10 cellular contexts compared by ENCODE assay signal in the genomic region with DNA sequence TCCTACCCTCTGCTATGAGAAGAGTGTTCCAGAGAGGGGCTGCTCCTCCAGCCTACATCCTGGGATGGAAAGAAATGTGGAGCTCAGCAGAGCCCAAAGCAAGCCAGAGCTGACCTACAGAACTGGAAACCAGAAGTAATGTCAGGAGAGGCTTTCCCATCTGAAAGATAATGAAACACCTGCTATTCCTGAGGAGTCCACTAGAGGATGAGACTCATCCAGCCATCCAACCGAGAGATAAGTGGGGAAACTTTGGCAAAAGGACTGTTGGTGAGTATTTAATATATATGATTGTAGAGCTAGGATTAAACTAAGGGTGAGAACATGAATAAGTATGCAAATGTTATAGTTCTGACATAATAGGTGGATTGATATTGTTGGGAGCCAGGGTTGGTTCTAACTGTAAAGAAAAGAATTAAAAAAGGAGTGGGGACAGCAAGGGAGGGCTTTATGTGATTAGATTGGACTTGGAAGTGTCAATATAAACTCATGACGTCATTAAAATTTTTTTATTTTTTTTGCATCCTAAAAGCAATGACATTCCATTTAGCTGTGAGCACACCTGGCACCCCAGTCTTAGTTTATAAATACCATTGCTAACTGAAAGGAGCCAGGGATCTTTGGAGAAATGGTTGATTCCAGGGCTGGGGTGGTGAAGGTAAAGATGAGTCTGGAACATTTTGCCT.
DNase-seq lines count a peak whose midpoint lies in the region; ATAC-seq, FAIRE-seq and TF ChIP-seq lines count a peak whose summit lies in the region.
"Had no signal": no experiment of that assay in that cellular context is flagged by ENCODE, and none has a peak within 500 bp of the region (broad histone marks: within the 10 kb centered on the region; RNA-seq: fewer than 3 reads in every experiment).

No MANE protein-coding gene starts in this region.

- peak; percentile 87 for ATAC-seq in HCT116
- peak; percentile 69 for ATAC-seq in HepG2
- no peak for ATAC-seq in HG03460 (IDR thresholded peaks at IDR 0.05; ENCODE audit: unreplicated experiment)

- no peaks in the 10 kb centered on the region for H4K20me1 ChIP-seq in HCT116 (ENCODE audit: insufficient read depth)
- no peaks in the 10 kb centered on the region for H4K20me1 ChIP-seq in HepG2 (ENCODE audit: insufficient read depth, low read length)

- H3K36me3 ChIP-seq in BE2C (no peaks in the 10 kb centered on the region), HCT116 (ENCODE audit: control insufficient read depth in 1 of 2, insufficient read depth in 2 of 2, low read length in 2 of 2) (no peaks in the 10 kb centered on the region), HepG2 (replicated peaks in 1 of 2; ENCODE audit: control insufficient read depth in 1 of 2, insufficient read depth in 2 of 2, low read length in 2 of 2) (no peaks in the 10 kb centered on the region), ovary (no peaks in the 10 kb centered on the region)

- CTCF ChIA-PET in HCT116 (lab: Charles Lee) (interaction anchor here (1.4 to 1.6 kb wide), 2 partner anchors 9 to 16 kb away, joined by 9 to 13 read pairs; no protein-coding TSS in a partner anchor), HepG2 (lab: Yijun Ruan, JAX; ENCODE audit: low intra/inter-chr PET ratio, low total read pairs) (interaction anchor here (1.3 kb wide), 1 partner anchor 11 kb away, joined by 3 read pairs; no protein-coding TSS in a partner anchor)

- BruUV-seq in HCT116 (replicated peaks; lab: Mats Ljungman, UMichigan) (no TSS peak), HepG2 (replicated peaks; lab: Mats Ljungman, UMichigan) (no TSS peak)

- no peak overlapping the region for H3K4me2 ChIP-seq in HCT116 (ENCODE audit: low read length)
- H3K4me2 ChIP-seq in HepG2 (ENCODE audit: low read depth, low read length), result no peak overlapping the region

- H3K79me2 ChIP-seq in HCT116 (ENCODE audit: insufficient read depth, low read length) (no peaks in the 10 kb centered on the region), HepG2 (ENCODE audit: insufficient read depth, low read length) (no peaks in the 10 kb centered on the region)

- H3K4me3 ChIP-seq in BE2C (ENCODE audit: low read depth, low read length), result no peak overlapping the region
- H3K4me3 ChIP-seq in HCT116 (replicated peaks in 1 of 2; ENCODE audit: low read depth in 1 of 2, low read length in 2 of 2), result no peak overlapping the region
- H3K4me3 ChIP-seq in HepG2 (replicated peaks in 1 of 3; ENCODE audit: insufficient read depth in 1 of 3, low read depth in 2 of 3, low read length in 3 of 3), result no peak overlapping the region
- H3K4me3 ChIP-seq in ovary, result no peak overlapping the region

- no peak overlapping the region for H3K27ac ChIP-seq in HCT116 (ENCODE audit: low read depth, low read length)
- H3K27ac ChIP-seq in VCaP, result no peak overlapping the region
- H3K27ac ChIP-seq in HepG2 (ENCODE audit: extremely low read length, insufficient read depth, low read length), result no peak overlapping the region
- H3K27ac ChIP-seq in ovary, result no peak overlapping the region

- TF ChIP-seq RAD21 in HCT116 (IDR thresholded peaks at IDR 0.05; ENCODE audit: low read depth), result no peak; the same call in 1 of the 2 replicates
- TF ChIP-seq RAD21 in HepG2 (CRISPR knock-in tag; IDR thresholded peaks at IDR 0.05), result no peak

- intact Hi-C loops in HCT116 (cut with micrococcal nuclease), result no loop called here
- intact Hi-C loops in HepG2 (cut with micrococcal nuclease; ENCODE audit: unreplicated experiment), result no loop called here
- intact Hi-C loops in ovary (cut with DNase I), result no loop called here

- no peak overlapping the region for H2AFZ ChIP-seq in HCT116 (ENCODE audit: low read depth, low read length, poor library complexity, severe bottlenecking)
- no peak overlapping the region for H2AFZ ChIP-seq in HepG2 (ENCODE audit: low read length)

- no peak overlapping the region for H3K9ac ChIP-seq in HCT116 (ENCODE audit: low read length)
- H3K9ac ChIP-seq in HepG2 (ENCODE audit: insufficient read depth, low read depth, low read length), result no peak overlapping the region

- no peaks in the 10 kb centered on the region for H3K27me3 ChIP-seq in BE2C
- 0 out of 2 replicates have a peak, but pooled peaks cover 5% of the 10 kb centered on the region for H3K27me3 ChIP-seq in HCT116 (ENCODE audit: insufficient read depth, low read length)
- H3K27me3 ChIP-seq in HepG2 (ENCODE audit: control insufficient read depth in 1 of 2, insufficient read depth in 2 of 2, low read length in 2 of 2), result peaks cover 2 to 27% of the 10 kb centered on the region in 2 experiments; a peak in 2 of 5 replicates
- no peaks in the 10 kb centered on the region for H3K27me3 ChIP-seq in ovary

- H3K9me2 ChIP-seq in HCT116 (ENCODE audit: insufficient read depth), result no peaks in the 10 kb centered on the region

- POLR2A ChIA-PET in HCT116 (lab: Charles Lee) (no interaction called here), HepG2 (lab: Yijun Ruan, JAX) (no interaction called here)

- TF ChIP-seq POLR2A in HCT116 (IDR thresholded peaks at IDR 0.05; ENCODE audit: borderline replicate concordance, extremely low read depth, insufficient read depth, insufficient read length) (no peak), HepG2 (IDR thresholded peaks at IDR 0.05; ENCODE audit: insufficient read depth in 1 of 2, low read depth in 2 of 2, low read length in 2 of 2) (no peak), ovary (IDR thresholded peaks at IDR 0.05) (no peak)

- TF ChIP-seq EP300 in HepG2 (IDR thresholded peaks at IDR 0.05; ENCODE audit: low read depth in 2 of 2, low read length in 2 of 2) (no peak), HepG2 (CRISPR knock-in tag; IDR thresholded peaks at IDR 0.05; ENCODE audit: borderline replicate concordance) (no peak), ovary (IDR thresholded peaks at IDR 0.05) (no peak)

- 2% methylated on average over 2 of the region's 2 CpGs for WGBS in HepG2 (ENCODE audit: low lambda C conversion rate)
- 83 to 89% (median 84%) methylated on average over 2 of the region's 2 CpGs for WGBS in ovary, 3 donors

- no peak for DNase-seq in BE2C
- DNase-seq in HCT116 (ENCODE audit: low read depth, low spot score), result no peak
- no peak for DNase-seq in HepG2 (ENCODE audit: low spot score)
- no peak for DNase-seq in ovary
- DNase-seq in NCI-H510A (lab: John Stamatoyannopoulos, UW), result no peak
- DNase-seq in inferior parietal cortex (ENCODE audit: extremely low spot score), result no peak
- DNase-seq: activated CD4-positive, CD25-positive, alpha-beta regulatory T cell; nucleus accumbens had no signal

- TF ChIP-seq CTCF in BE2C (IDR thresholded peaks at IDR 0.05; ENCODE audit: low read depth, low read length), result peak; percentile 75
- peak in 2 of 3 experiments; percentile 53 to 57; a peak in 4 of 6 replicates for TF ChIP-seq CTCF in HCT116 (IDR thresholded peaks at IDR 0.05 in 2 of 3, conservative IDR thresholded peaks at IDR 0.05 in 1 of 3; ENCODE audit: borderline replicate concordance in 1 of 3, insufficient read depth in 1 of 3, low read depth in 2 of 3, low read length in 2 of 3)
- TF ChIP-seq CTCF in VCaP (conservative IDR thresholded peaks at IDR 0.05), result peak; percentile 5; the same call in 1 of the 2 replicates
- peak; percentile 16; the same call in 1 of the 2 replicates for TF ChIP-seq CTCF in HepG2 (CRISPR knock-in tag; IDR thresholded peaks at IDR 0.05)
- TF ChIP-seq CTCF in ovary (IDR thresholded peaks at IDR 0.05), result no peak

- peak; percentile 42 for FAIRE-seq in HepG2 (lab: Jason Lieb, UNC)

- no peaks in the 10 kb centered on the region for H3K9me3 ChIP-seq in BE2C
- no peaks in the 10 kb centered on the region for H3K9me3 ChIP-seq in HCT116 (ENCODE audit: control insufficient read depth in 1 of 2, insufficient read depth in 1 of 2, low read depth in 1 of 2, low read length in 2 of 2)
- no peaks in the 10 kb centered on the region for H3K9me3 ChIP-seq in HepG2 (ENCODE audit: low read length)
- H3K9me3 ChIP-seq in ovary, result no peaks in the 10 kb centered on the region

- RAD21 ChIA-PET in HCT116 (lab: Charles Lee; ENCODE audit: low non-redundant PET in 1 of 2, low total read pairs in 2 of 2, uncharacterized antibody in 2 of 2, unreplicated experiment in 2 of 2), result no interaction called here

- in situ Hi-C loops in HepG2 (cut with HindIII; ENCODE audit: extremely low pct_ligation_motif_present, low pct_unique_long_range_greater_than_20kb), result no loop called here

- no peaks in the 10 kb centered on the region for H3K4me1 ChIP-seq in BE2C
- H3K4me1 ChIP-seq in HCT116 (ENCODE audit: control insufficient read depth in 1 of 2, insufficient read depth in 2 of 2, low read length in 2 of 2), result no peaks in the 10 kb centered on the region
- H3K4me1 ChIP-seq in HepG2 (ENCODE audit: insufficient read depth, low read length), result no peaks in the 10 kb centered on the region
- no peaks in the 10 kb centered on the region for H3K4me1 ChIP-seq in ovary (ENCODE audit: insufficient read depth)

TF ChIP-seq in HCT116, 20 proteins besides CTCF, POLR2A, EP300 and RAD21 (continues in another document):
- TF ChIP-seq SRF (IDR thresholded peaks at IDR 0.05; ENCODE audit: low read depth) (no peak), TCF7L2 (IDR thresholded peaks at IDR 0.05; ENCODE audit: borderline replicate concordance, extremely low read depth, insufficient read depth, insufficient read length) (no peak), CBX3 (IDR thresholded peaks at IDR 0.05; ENCODE audit: low read depth) (no peak), EZH2 (IDR thresholded peaks at IDR 0.05) (no peak), ZNF274 (IDR thresholded peaks at IDR 0.05; ENCODE audit: low read depth, low read length) (no peak), YY1 (IDR thresholded peaks at IDR 0.05; ENCODE audit: extremely low read depth, insufficient replicate concordance, low read depth, low read length) (no peak), SIN3A (IDR thresholded peaks at IDR 0.05; ENCODE audit: low read depth) (no peak), JUND (IDR thresholded peaks at IDR 0.05) (no peak), SP1 (IDR thresholded peaks at IDR 0.05; ENCODE audit: low read depth) (no peak), CEBPB (IDR thresholded peaks at IDR 0.05; ENCODE audit: low read depth) (no peak)

TF ChIP-seq in HepG2, 621 proteins besides CTCF, POLR2A, EP300 and RAD21 (continues in another document):
- no peak for TF ChIP-seq GATAD2A (CRISPR knock-in tag; IDR thresholded peaks at IDR 0.05)
- TF ChIP-seq SETDB1 (CRISPR knock-in tag; IDR thresholded peaks at IDR 0.05; ENCODE audit: borderline replicate concordance), result no peak

Comparison
In these comparisons a context has a peak if more than half of its experiments do, and no peak if none do; other contexts are left out.
1. CTCF ChIP-seq: peak in BE2C (single experiment), HCT116 (2 of 3), VCaP (single experiment) and HepG2 (single experiment); none in ovary (0 of 3).